Comparison of ENCODE assay signal across 28 cellular contexts in genomic region chr5:39367711-39368110, GRCh38. TPM values are rescaled to one million over a fixed set of nuclear protein-coding genes. Genes with fewer than 3 reads are reported as not detected.
DNase-seq lines count a peak whose midpoint lies in the region; ATAC-seq, FAIRE-seq and TF ChIP-seq lines count a peak whose summit lies in the region.
"Had no signal": no experiment of that assay in that cellular context is flagged by ENCODE, and none has a peak within 500 bp of the region (broad histone marks: within the 10 kb centered on the region; RNA-seq: fewer than 3 reads in every experiment).

No MANE protein-coding gene starts in this region.

- peak; percentile 66 for FAIRE-seq in RCC 7860 (lab: Jason Lieb, UNC)
- FAIRE-seq: A549, GM12878, GM12892, GM18507 had no signal

- H3F3A ChIP-seq in GM23248 (ENCODE audit: insufficient read depth): peaks cover 96% of the 10 kb centered on the region

- H3K9me3 Mint-ChIP-seq in WTC11: no peaks in the 10 kb centered on the region
- H3K9me3 Mint-ChIP-seq: CD4-positive, alpha-beta memory T cell; CD4-positive, CD25-positive, alpha-beta regulatory T cell; CD8-positive, alpha-beta memory T cell had no signal

- peaks cover 38% of the 10 kb centered on the region for H3K36me3 ChIP-seq in GM23248 (ENCODE audit: low read depth)
- H3K36me3 ChIP-seq: BE2C, BLaER1 had no signal

- POLR2A ChIA-PET in WTC11 (lab: Charles Lee): no interaction called here

- no peaks in the 10 kb centered on the region; the same call in 1 of the 2 replicates for H4K20me1 ChIP-seq in GM23248 (ENCODE audit: insufficient read depth)
- H4K20me1 ChIP-seq: BLaER1 had no signal

- peak overlapping the region; percentile 33 for H3K27ac ChIP-seq in GM23248
- H3K27ac ChIP-seq: A549, BLaER1 had no signal

- H3K9ac ChIP-seq in GM23248: no peak overlapping the region
- H3K9ac ChIP-seq: BLaER1 had no signal

- 54 to 60% methylated on average over 3 of the region's 3 CpGs for WGBS in GM23248 (ENCODE audit: low coverage in 1 of 2, low lambda C conversion rate in 2 of 2, missing lambda C conversion rate in 2 of 2), 2 experiments

- H3K27me3 Mint-ChIP-seq in WTC11 (ENCODE audit: low read depth): no peaks in the 10 kb centered on the region

- in situ Hi-C loops in GM23248 (cut with MboI): no loop called here

- no peaks in the 10 kb centered on the region for H3K4me1 ChIP-seq in GM23248 (ENCODE audit: insufficient read depth)
- H3K4me1 ChIP-seq: A549, BE2C, BLaER1 had no signal

- no peak for TF ChIP-seq CTCF in WTC11 (IDR thresholded peaks at IDR 0.05)

- H3K9me2 ChIP-seq in GM23248 (ENCODE audit: insufficient read depth): no peaks in the 10 kb centered on the region

- H3K4me3 Mint-ChIP-seq in WTC11: no peak overlapping the region
- H3K4me3 Mint-ChIP-seq: CD14-positive monocyte; CD4-positive, alpha-beta memory T cell; CD4-positive, CD25-positive, alpha-beta regulatory T cell; CD8-positive, alpha-beta memory T cell had no signal

- H2AFZ ChIP-seq in GM23248: no peak overlapping the region

- no peaks in the 10 kb centered on the region for H3K36me3 Mint-ChIP-seq in WTC11
- H3K36me3 Mint-ChIP-seq: CD14-positive monocyte; CD4-positive, CD25-positive, alpha-beta regulatory T cell; CD8-positive, alpha-beta memory T cell had no signal

- H3K4me2 ChIP-seq in GM23248 (ENCODE audit: unreplicated experiment): no peak overlapping the region
- H3K4me2 ChIP-seq: A549, BLaER1 had no signal

- no peak overlapping the region for H3K27ac Mint-ChIP-seq in WTC11
- H3K27ac Mint-ChIP-seq: CD14-positive monocyte; CD4-positive, alpha-beta memory T cell; CD4-positive, CD25-positive, alpha-beta regulatory T cell; CD8-positive, alpha-beta memory T cell had no signal

- no peak for DNase-seq in GM23248
- no peak for DNase-seq in RCC 7860 (ENCODE audit: low spot score)
- DNase-seq in WTC11 (ENCODE audit: low spot score): no peak
- no peak for DNase-seq in AG20443 (ENCODE audit: low spot score)
- no peak for DNase-seq in hippocampal formation (lab: John Stamatoyannopoulos, UW)
- DNase-seq: 8988T; BE2C; C1 segment of cervical spinal cord; CD4-positive, alpha-beta memory T cell; CD4-positive, CD25-positive, alpha-beta regulatory T cell; CD8-positive, alpha-beta memory T cell; COR-L47; DMS 273 treated with DMSO at 0.1 percent for 48 hours; DMS153; DMS53; DMS79; DND-41; EL; GDM1 had no signal

- no peak for ATAC-seq in WTC11
- ATAC-seq in HG03460 (IDR thresholded peaks at IDR 0.05; ENCODE audit: unreplicated experiment): no peak
- ATAC-seq: A549, GM12878 had no signal

- H3K79me2 ChIP-seq in GM23248 (ENCODE audit: insufficient read depth): no peaks in the 10 kb centered on the region

- peaks cover 25% of the 10 kb centered on the region for H3K4me1 Mint-ChIP-seq in WTC11
- H3K4me1 Mint-ChIP-seq: CD14-positive monocyte; CD4-positive, CD25-positive, alpha-beta regulatory T cell had no signal

- H3K27me3 ChIP-seq in GM23248 (replicated peaks; ENCODE audit: insufficient read depth): no peaks in the 10 kb centered on the region
- H3K27me3 ChIP-seq: BE2C, BLaER1 had no signal

- CTCF ChIA-PET in WTC11 (lab: Charles Lee): interaction anchor here (1.0 kb wide), 1 partner anchor 8 kb away, joined by 6 read pairs; no protein-coding TSS in a partner anchor

- H3K9me3 ChIP-seq in GM23248 (ENCODE audit: low read depth): no peaks in the 10 kb centered on the region
- H3K9me3 ChIP-seq: A549, BE2C, BLaER1 had no signal

- no peak overlapping the region for H3K4me3 ChIP-seq in GM23248
- H3K4me3 ChIP-seq: A549, BLaER1, GM12878 had no signal

TF ChIP-seq in WTC11, 78 proteins besides CTCF, POLR2A, EP300 and RAD21:
- TF ChIP-seq ZNF232 (CRISPR knock-in tag; IDR thresholded peaks at IDR 0.05) (no peak), SP1 (CRISPR knock-in tag; conservative IDR thresholded peaks at IDR 0.05) (no peak), HMGA2 (CRISPR knock-in tag; IDR thresholded peaks at IDR 0.05) (peak; percentile 90; the same call in 1 of the 2 replicates)

RNA-seq across cellular contexts. Expression of gene C9, which starts 3.4 kb away (rescaled TPM):
- not detected in 2 replicates for total RNA-seq in GM23248 (2014; rRNA removed; shearing (Covaris generic))
- 0.06 TPM in 1 of 2 replicates, not detected in the other for polyA plus RNA-seq in GM23248 (2016; fragmentation: Nextera tagmentation; extraction: Ambion mirVana)
- total RNA-seq in WTC11 (2021): 0.07 to 0.25 TPM (median 0.21 TPM) in 3 replicates
- total RNA-seq: CD4-positive, alpha-beta memory T cell; CD4-positive, CD25-positive, alpha-beta regulatory T cell; CD8-positive, alpha-beta memory T cell; Daoy; G401 had no signal
- polyA plus RNA-seq: CD14-positive monocyte; CD4-positive, alpha-beta memory T cell; CD4-positive, CD25-positive, alpha-beta regulatory T cell; CD8-positive, alpha-beta memory T cell; GM12878 had no signal

RNA-seq across cellular contexts. Expression of gene DAB2, which starts 57.1 kb away (rescaled TPM):
- 211 and 266 TPM in 2 replicates for total RNA-seq in GM23248 (2014; rRNA removed; shearing (Covaris generic))
- 525 and 533 TPM in 2 replicates for polyA plus RNA-seq in GM23248 (2016; fragmentation: Nextera tagmentation; extraction: Ambion mirVana)
- total RNA-seq in WTC11 (2021): 3.8 to 7.2 TPM (median 3.9 TPM) in 3 replicates
- total RNA-seq: G401 had no signal
- polyA plus RNA-seq: CD4-positive, alpha-beta memory T cell; CD4-positive, CD25-positive, alpha-beta regulatory T cell had no signal

Comparison
In these comparisons a context has a peak if more than half of its experiments do, and no peak if none do; other contexts are left out.
1. RNA of gene DAB2, which starts 57.1 kb away (total RNA-seq): 211 to 266 TPM in GM23248; 3.8 to 7.2 TPM in WTC11; every median in the first group is over 10 times any median in the second.